ENCODE assay signal across 19 cellular contexts in genomic region chr6:2439632-2440031, GRCh38.
DNase-seq lines count a peak whose midpoint lies in the region; ATAC-seq and TF ChIP-seq lines count a peak whose summit lies in the region.
"Had no signal": no experiment of that assay in that cellular context is flagged by ENCODE, and none has a peak within 500 bp of the region (broad histone marks: within the 10 kb centered on the region; RNA-seq: fewer than 3 reads in every experiment).

No MANE protein-coding gene starts in this region.

- H3K4me3 ChIP-seq in DND-41 (ENCODE audit: low read depth in 1 of 2, low read length in 2 of 2) (no peak overlapping the region), IMR-90 (ENCODE audit: insufficient read depth, low read depth, low read length) (no peak overlapping the region), esophagus muscularis mucosa (no peak overlapping the region)
- H3K4me3 ChIP-seq: A549; BLaER1 treated with 17β-estradiol and CSF1 and Interleukin-3, amounts not matched to agents 10 nM and 100 nM had no signal

- DNase-seq in DND-41, result no peak
- DNase-seq in IMR-90, result no peak
- DNase-seq in esophagus muscularis mucosa (ENCODE audit: extremely low spot score), result peak; percentile 74
- DNase-seq in NCI-H774 (lab: John Stamatoyannopoulos, UW), result no peak
- no peak for DNase-seq in GF-D8 (lab: John Stamatoyannopoulos, UW)
- DNase-seq in activated T-cell treated with anti-CD3 and anti-CD28 coated beads, Interleukin-2, amount 50 U/mL, for 72 hours, result no peak
- DNase-seq: 8988T; ACHN; AML-193; BE2C; CD4-positive, alpha-beta T cell; CD8-positive, alpha-beta memory T cell; DMS 273 treated with DMSO at 0.1 percent for 48 hours; DMS79; GOT3; HCEC 1CT had no signal

- TF ChIP-seq EP300 in esophagus muscularis mucosa (IDR thresholded peaks at IDR 0.05), result no peak

- no peak overlapping the region for H2AK5ac ChIP-seq in IMR-90 (ENCODE audit: low read depth, low read length)

- H3K27me3 Mint-ChIP-seq in activated T-cell treated with anti-CD3 and anti-CD28 coated beads, Interleukin-2, amount 50 U/mL, for 72 hours (ENCODE audit: low read depth), result no peaks in the 10 kb centered on the region
- H3K27me3 Mint-ChIP-seq: CD4-positive, alpha-beta T cell had no signal

- no peak overlapping the region for H4K5ac ChIP-seq in IMR-90 (ENCODE audit: low read depth, low read length)

- H2BK20ac ChIP-seq in IMR-90 (ENCODE audit: low read depth, low read length), result no peak overlapping the region

- POLR2A ChIA-PET in IMR-90 (lab: Charles Lee; ENCODE audit: unreplicated experiment), result no interaction called here

- H2BK15ac ChIP-seq in IMR-90 (ENCODE audit: low read depth, low read length), result no peak overlapping the region

- H3K79me2 ChIP-seq in DND-41 (ENCODE audit: insufficient read depth, low read length), result no peaks in the 10 kb centered on the region

- H3K4me1 Mint-ChIP-seq in activated T-cell treated with anti-CD3 and anti-CD28 coated beads, Interleukin-2, amount 50 U/mL, for 72 hours (ENCODE audit: low read depth), result no peaks in the 10 kb centered on the region
- H3K4me1 Mint-ChIP-seq: CD14-positive monocyte; CD8-positive, alpha-beta memory T cell had no signal

- WGBS in IMR-90 (ENCODE audit: extremely low coverage in 2 of 2, insufficient read length in 1 of 2), 2 experiments, result 53% methylated on average over 2 of the region's 6 CpGs; no CpG with 5 or more reads in 1 of the 2 experiments
- 90% methylated on average over 6 of the region's 6 CpGs for WGBS in esophagus muscularis mucosa

- H3K4me3 Mint-ChIP-seq in activated T-cell treated with anti-CD3 and anti-CD28 coated beads, Interleukin-2, amount 50 U/mL, for 72 hours, result no peak overlapping the region
- H3K4me3 Mint-ChIP-seq: CD14-positive monocyte; CD4-positive, alpha-beta T cell; CD8-positive, alpha-beta memory T cell had no signal

- H2BK5ac ChIP-seq in IMR-90 (ENCODE audit: low read depth, low read length, poor library complexity, severe bottlenecking), result no peak overlapping the region

- no peak overlapping the region for H4K8ac ChIP-seq in IMR-90 (ENCODE audit: low read depth in 2 of 2, low read length in 2 of 2)

- H3K4me1 ChIP-seq in DND-41 (ENCODE audit: insufficient read depth, low read length) (no peaks in the 10 kb centered on the region), IMR-90 (ENCODE audit: control insufficient read depth, insufficient read depth, low read length) (peaks cover 8% of the 10 kb centered on the region), esophagus muscularis mucosa (no peaks in the 10 kb centered on the region)
- H3K4me1 ChIP-seq: A549; BE2C; BLaER1 treated with 17β-estradiol and CSF1 and Interleukin-3, amounts not matched to agents 10 nM and 100 nM had no signal

- no peak overlapping the region for H3K4ac ChIP-seq in IMR-90 (ENCODE audit: low read depth, low read length)

- H3K27ac Mint-ChIP-seq in activated T-cell treated with anti-CD3 and anti-CD28 coated beads, Interleukin-2, amount 50 U/mL, for 72 hours, result no peak overlapping the region
- H3K27ac Mint-ChIP-seq: CD14-positive monocyte; CD4-positive, alpha-beta T cell; CD8-positive, alpha-beta memory T cell had no signal

- no peak overlapping the region for H3K18ac ChIP-seq in IMR-90 (ENCODE audit: low read depth, low read length)

- in situ Hi-C loops in IMR-90 (cut with MboI; ENCODE audit: low sequenced_read_pairs), result loop anchor here (5.0 kb wide), 1 partner anchor 847 kb away; no protein-coding TSS in a partner anchor

- H3K9ac ChIP-seq in DND-41 (ENCODE audit: low read depth, low read length), result no peak overlapping the region
- no peak overlapping the region for H3K9ac ChIP-seq in IMR-90 (ENCODE audit: low read depth, low read length)
- H3K9ac ChIP-seq: BLaER1 treated with 17β-estradiol and CSF1 and Interleukin-3, amounts not matched to agents 10 nM and 100 nM had no signal

- H3K36me3 Mint-ChIP-seq in activated T-cell treated with anti-CD3 and anti-CD28 coated beads, Interleukin-2, amount 50 U/mL, for 72 hours (ENCODE audit: insufficient read depth in 2 of 2), result no peaks in the 10 kb centered on the region
- H3K36me3 Mint-ChIP-seq: CD14-positive monocyte had no signal

- BruUV-seq in IMR-90 (replicated peaks; lab: Mats Ljungman, UMichigan), result no TSS peak

- intact Hi-C loops in IMR-90 (cut with micrococcal nuclease), result loop anchor here (10.0 kb wide), 1 partner anchor 465 kb away; no protein-coding TSS in a partner anchor
- intact Hi-C loops in esophagus muscularis mucosa (cut with DNase I), result no loop called here

- H4K20me1 ChIP-seq in DND-41 (ENCODE audit: insufficient read depth, low read length), result no peaks in the 10 kb centered on the region
- H4K20me1 ChIP-seq in IMR-90 (ENCODE audit: insufficient read depth, low read length), result no peaks in the 10 kb centered on the region
- H4K20me1 ChIP-seq: BLaER1 treated with 17β-estradiol and CSF1 and Interleukin-3, amounts not matched to agents 10 nM and 100 nM had no signal

- H3K9me3 ChIP-seq in DND-41 (ENCODE audit: insufficient read depth, low read length, severe bottlenecking) (no peaks in the 10 kb centered on the region), IMR-90 (ENCODE audit: control insufficient read depth, insufficient read depth, low read length) (no peaks in the 10 kb centered on the region), esophagus muscularis mucosa (no peaks in the 10 kb centered on the region)
- H3K9me3 ChIP-seq: A549, BE2C had no signal

- H3K14ac ChIP-seq in IMR-90 (replicated peaks; ENCODE audit: low read depth, low read length), result no peak overlapping the region

- dilution Hi-C loops in IMR-90 (cut with HindIII; ENCODE audit: low sequenced_read_pairs, unreplicated experiment), result no loop called here

- H3K9me1 ChIP-seq in IMR-90 (ENCODE audit: insufficient read depth, low read length), result no peaks in the 10 kb centered on the region

- H3K36me3 ChIP-seq in DND-41 (ENCODE audit: insufficient read depth, low read length), result no peaks in the 10 kb centered on the region
- H3K36me3 ChIP-seq in IMR-90 (ENCODE audit: control insufficient read depth, insufficient read depth, low read length), result no peaks in the 10 kb centered on the region
- H3K36me3 ChIP-seq in esophagus muscularis mucosa, result peaks cover 0 to 7% (median 0%) of the 10 kb centered on the region in 4 donors
- H3K36me3 ChIP-seq: BE2C; BLaER1 treated with 17β-estradiol and CSF1 and Interleukin-3, amounts not matched to agents 10 nM and 100 nM had no signal

- no peak overlapping the region for H4K91ac ChIP-seq in IMR-90 (ENCODE audit: insufficient read depth, low read depth, low read length)

- no peaks in the 10 kb centered on the region for H3K79me1 ChIP-seq in IMR-90 (ENCODE audit: low read depth in 1 of 2, low read length in 2 of 2)

- H3K4me2 ChIP-seq in DND-41 (ENCODE audit: insufficient read depth, low read length), result no peak overlapping the region
- no peak overlapping the region for H3K4me2 ChIP-seq in IMR-90 (ENCODE audit: low read depth, low read length)
- H3K4me2 ChIP-seq: A549; BLaER1 treated with 17β-estradiol and CSF1 and Interleukin-3, amounts not matched to agents 10 nM and 100 nM had no signal

- H3K27me3 ChIP-seq in DND-41 (ENCODE audit: insufficient read depth, low read length, poor library complexity), result no peaks in the 10 kb centered on the region
- H3K27me3 ChIP-seq in IMR-90 (ENCODE audit: control insufficient read depth, insufficient read depth, low read length), result no peaks in the 10 kb centered on the region
- H3K27me3 ChIP-seq in esophagus muscularis mucosa, result no peaks in the 10 kb centered on the region
- H3K27me3 ChIP-seq: BLaER1 treated with 17β-estradiol and CSF1 and Interleukin-3, amounts not matched to agents 10 nM and 100 nM had no signal

- H2AFZ ChIP-seq in DND-41 (ENCODE audit: low read depth, low read length) (no peak overlapping the region), IMR-90 (replicated peaks; ENCODE audit: low read length, poor library complexity) (peak overlapping the region; percentile 8)

- no peak overlapping the region for H3K27ac ChIP-seq in DND-41 (ENCODE audit: low read length)
- no peak overlapping the region for H3K27ac ChIP-seq in IMR-90 (ENCODE audit: insufficient read depth, low read length)
- no peak overlapping the region for H3K27ac ChIP-seq in esophagus muscularis mucosa (replicated peaks in 1 of 4)
- H3K27ac ChIP-seq: A549; BLaER1 treated with 17β-estradiol and CSF1 and Interleukin-3, amounts not matched to agents 10 nM and 100 nM had no signal

- TF ChIP-seq CTCF in DND-41 (IDR thresholded peaks at IDR 0.05; ENCODE audit: borderline replicate concordance, extremely low read depth, low read length, poor library complexity, severe bottlenecking) (no peak), IMR-90 (conservative IDR thresholded peaks at IDR 0.05; ENCODE audit: low read depth, low read length) (no peak), esophagus muscularis mucosa (IDR thresholded peaks at IDR 0.05) (no peak)

- no peak overlapping the region for H2BK120ac ChIP-seq in IMR-90 (ENCODE audit: low read depth, low read length)

- H3K9me3 Mint-ChIP-seq in activated T-cell treated with anti-CD3 and anti-CD28 coated beads, Interleukin-2, amount 50 U/mL, for 72 hours, result no peaks in the 10 kb centered on the region
- H3K9me3 Mint-ChIP-seq: CD4-positive, alpha-beta T cell; CD8-positive, alpha-beta memory T cell had no signal

- TF ChIP-seq POLR2A in IMR-90 (IDR thresholded peaks at IDR 0.05; ENCODE audit: low read depth, low read length) (no peak), esophagus muscularis mucosa (IDR thresholded peaks at IDR 0.05; ENCODE audit: low read depth) (no peak)

- CTCF ChIA-PET in IMR-90 (lab: Yijun Ruan, JAX), result no interaction called here

- no peak overlapping the region for H2AK9ac ChIP-seq in IMR-90 (replicated peaks; ENCODE audit: low read depth, low read length, poor library complexity)

- no peak overlapping the region for H3K23ac ChIP-seq in IMR-90 (ENCODE audit: low read depth, low read length)

- H3K56ac ChIP-seq in IMR-90 (ENCODE audit: extremely low read depth, insufficient read depth, low read length), result no peak overlapping the region

- ATAC-seq in DND-41 (ENCODE audit: insufficient read depth, low read depth) (peak; percentile 27; the same call in 1 of the 3 replicates), IMR-90 (ENCODE audit: low read depth) (no peak)
- no peak for ATAC-seq in activated T-cell treated with anti-CD3 and anti-CD28 coated beads, Interleukin-2, amount 50 U/mL, for 72 hours (replicated peaks in 1 of 2)
- ATAC-seq: A549 had no signal

- TF ChIP-seq RAD21 in IMR-90 (IDR thresholded peaks at IDR 0.05; ENCODE audit: low read length), result no peak

TF ChIP-seq in IMR-90, 13 proteins besides CTCF, POLR2A, EP300 and RAD21 (continues in another document):
- TF ChIP-seq MXI1 (IDR thresholded peaks at IDR 0.05; ENCODE audit: borderline replicate concordance, low read depth, low read length) (no peak), ELK1 (IDR thresholded peaks at IDR 0.05; ENCODE audit: borderline replicate concordance, low read depth, low read length) (no peak)
